ENCODE assay signal across 1 cellular context in the genomic region with DNA sequence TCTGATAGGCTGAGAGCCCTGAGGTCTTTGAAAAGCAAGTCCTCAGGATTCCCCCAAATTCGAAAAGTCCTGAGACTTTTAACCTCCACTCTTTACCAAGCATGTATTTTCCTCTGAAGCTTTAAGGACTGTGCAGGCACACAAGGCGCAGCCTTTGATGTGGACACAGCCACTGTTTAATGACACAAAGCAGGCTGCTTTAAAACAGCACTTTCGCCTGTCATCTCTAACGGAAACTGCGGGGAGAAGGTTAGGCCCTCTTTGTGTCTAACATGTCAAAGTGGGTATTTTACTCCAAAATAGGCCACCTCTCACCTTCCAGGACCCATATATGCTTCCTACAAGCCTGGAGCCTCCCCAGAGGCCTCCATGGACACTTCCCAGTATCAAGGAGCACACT.
TF ChIP-seq lines count a peak whose summit lies in the region.

No MANE protein-coding gene starts in this region.

TF ChIP-seq in K562, 482 proteins besides CTCF, POLR2A, EP300 and RAD21 (continued from another document):
- TF ChIP-seq, protein P1, sequence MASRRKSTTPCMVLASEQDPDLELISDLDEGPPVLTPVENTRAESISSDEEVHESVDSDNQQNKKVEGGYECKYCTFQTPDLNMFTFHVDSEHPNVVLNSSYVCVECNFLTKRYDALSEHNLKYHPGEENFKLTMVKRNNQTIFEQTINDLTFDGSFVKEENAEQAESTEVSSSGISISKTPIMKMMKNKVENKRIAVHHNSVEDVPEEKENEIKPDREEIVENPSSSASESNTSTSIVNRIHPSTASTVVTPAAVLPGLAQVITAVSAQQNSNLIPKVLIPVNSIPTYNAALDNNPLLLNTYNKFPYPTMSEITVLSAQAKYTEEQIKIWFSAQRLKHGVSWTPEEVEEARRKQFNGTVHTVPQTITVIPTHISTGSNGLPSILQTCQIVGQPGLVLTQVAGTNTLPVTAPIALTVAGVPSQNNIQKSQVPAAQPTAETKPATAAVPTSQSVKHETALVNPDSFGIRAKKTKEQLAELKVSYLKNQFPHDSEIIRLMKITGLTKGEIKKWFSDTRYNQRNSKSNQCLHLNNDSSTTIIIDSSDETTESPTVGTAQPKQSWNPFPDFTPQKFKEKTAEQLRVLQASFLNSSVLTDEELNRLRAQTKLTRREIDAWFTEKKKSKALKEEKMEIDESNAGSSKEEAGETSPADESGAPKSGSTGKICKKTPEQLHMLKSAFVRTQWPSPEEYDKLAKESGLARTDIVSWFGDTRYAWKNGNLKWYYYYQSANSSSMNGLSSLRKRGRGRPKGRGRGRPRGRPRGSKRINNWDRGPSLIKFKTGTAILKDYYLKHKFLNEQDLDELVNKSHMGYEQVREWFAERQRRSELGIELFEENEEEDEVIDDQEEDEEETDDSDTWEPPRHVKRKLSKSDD (conservative IDR thresholded peaks at IDR 0.05; ENCODE audit: low read length): no peak
- TF ChIP-seq USF2 (CRISPR knock-in tag; IDR thresholded peaks at IDR 0.05) (no peak), TCF7 (IDR thresholded peaks at IDR 0.05; ENCODE audit: borderline replicate concordance) (no peak), AFF1 (IDR thresholded peaks at IDR 0.05; ENCODE audit: low read depth in 1 of 2, partially characterized antibody in 2 of 2) (peak in 1 of 2 experiments; percentile 80), ZBTB11 (CRISPR knock-in tag; IDR thresholded peaks at IDR 0.05) (no peak)
TF ChIP-seq in K562: peak in this region for 2.
